Comparison of ENCODE assay signal across 2 cellular contexts in the genomic region with DNA sequence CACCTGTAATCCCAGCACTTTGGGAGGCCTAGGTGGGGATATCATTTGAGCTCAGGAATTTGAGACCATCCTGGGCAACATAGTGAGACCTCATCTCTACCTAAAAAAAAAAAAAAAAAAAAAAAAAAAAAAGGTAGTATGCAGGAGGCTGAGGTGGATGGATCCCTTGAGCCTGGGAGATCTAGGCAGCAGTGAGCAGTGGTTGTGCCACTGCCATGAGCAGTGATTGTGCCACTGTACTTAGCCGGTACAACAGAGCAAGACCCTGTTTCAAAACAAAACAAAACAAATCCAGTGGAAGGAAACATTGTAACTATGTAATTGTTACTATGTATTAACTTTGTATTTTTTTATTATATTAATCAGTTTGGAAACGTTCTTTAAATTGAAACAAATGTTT.
TF ChIP-seq lines count a peak whose summit lies in the region.

No MANE protein-coding gene starts in this region.

TF ChIP-seq in HepG2, 621 proteins besides CTCF, POLR2A, EP300 and RAD21:
- TF ChIP-seq ZNF629 (CRISPR knock-in tag; conservative IDR thresholded peaks at IDR 0.05), result no peak
- TF ChIP-seq ZNF121 (CRISPR knock-in tag; IDR thresholded peaks at IDR 0.05), result peak; percentile 66; the same call in 1 of the 2 replicates

TF ChIP-seq in GM12878, 131 proteins besides CTCF, POLR2A, EP300 and RAD21:
- TF ChIP-seq MTA2 (IDR thresholded peaks at IDR 0.05; ENCODE audit: low read depth) (no peak), ESRRA (IDR thresholded peaks at IDR 0.05; ENCODE audit: low read length) (no peak), MEF2A (IDR thresholded peaks at IDR 0.05; ENCODE audit: insufficient read depth, low read depth, low read length) (no peak), SMAD5 (IDR thresholded peaks at IDR 0.05; ENCODE audit: low read depth) (no peak), WRNIP1 (IDR thresholded peaks at IDR 0.05; ENCODE audit: borderline replicate concordance, low read depth, low read length) (no peak), ZNF384 (IDR thresholded peaks at IDR 0.05; ENCODE audit: borderline replicate concordance, low read depth, low read length) (no peak), NFIC (IDR thresholded peaks at IDR 0.05; ENCODE audit: low read depth, low read length) (no peak), EED (IDR thresholded peaks at IDR 0.05; ENCODE audit: low read depth) (no peak), SPI1 (IDR thresholded peaks at IDR 0.05; ENCODE audit: borderline replicate concordance, insufficient read depth, low read depth, low read length) (no peak), E2F8 (IDR thresholded peaks at IDR 0.05; ENCODE audit: low read depth, partially characterized antibody) (no peak), RUNX3 (IDR thresholded peaks at IDR 0.05; ENCODE audit: low read length) (no peak), ETV6 (conservative IDR thresholded peaks at IDR 0.05 in 1 of 2, IDR thresholded peaks at IDR 0.05 in 1 of 2; ENCODE audit: borderline replicate concordance in 1 of 2, low read depth in 1 of 2) (no peak), HDAC6 (IDR thresholded peaks at IDR 0.05; ENCODE audit: unreplicated experiment) (no peak), HDGF (IDR thresholded peaks at IDR 0.05) (no peak), IRF4 (IDR thresholded peaks at IDR 0.05; ENCODE audit: low read depth, low read length) (no peak), CHD1 (IDR thresholded peaks at IDR 0.05; ENCODE audit: low read depth, low read length) (no peak), NR2C1 (IDR thresholded peaks at IDR 0.05) (no peak)
- TF ChIP-seq, protein P1, sequence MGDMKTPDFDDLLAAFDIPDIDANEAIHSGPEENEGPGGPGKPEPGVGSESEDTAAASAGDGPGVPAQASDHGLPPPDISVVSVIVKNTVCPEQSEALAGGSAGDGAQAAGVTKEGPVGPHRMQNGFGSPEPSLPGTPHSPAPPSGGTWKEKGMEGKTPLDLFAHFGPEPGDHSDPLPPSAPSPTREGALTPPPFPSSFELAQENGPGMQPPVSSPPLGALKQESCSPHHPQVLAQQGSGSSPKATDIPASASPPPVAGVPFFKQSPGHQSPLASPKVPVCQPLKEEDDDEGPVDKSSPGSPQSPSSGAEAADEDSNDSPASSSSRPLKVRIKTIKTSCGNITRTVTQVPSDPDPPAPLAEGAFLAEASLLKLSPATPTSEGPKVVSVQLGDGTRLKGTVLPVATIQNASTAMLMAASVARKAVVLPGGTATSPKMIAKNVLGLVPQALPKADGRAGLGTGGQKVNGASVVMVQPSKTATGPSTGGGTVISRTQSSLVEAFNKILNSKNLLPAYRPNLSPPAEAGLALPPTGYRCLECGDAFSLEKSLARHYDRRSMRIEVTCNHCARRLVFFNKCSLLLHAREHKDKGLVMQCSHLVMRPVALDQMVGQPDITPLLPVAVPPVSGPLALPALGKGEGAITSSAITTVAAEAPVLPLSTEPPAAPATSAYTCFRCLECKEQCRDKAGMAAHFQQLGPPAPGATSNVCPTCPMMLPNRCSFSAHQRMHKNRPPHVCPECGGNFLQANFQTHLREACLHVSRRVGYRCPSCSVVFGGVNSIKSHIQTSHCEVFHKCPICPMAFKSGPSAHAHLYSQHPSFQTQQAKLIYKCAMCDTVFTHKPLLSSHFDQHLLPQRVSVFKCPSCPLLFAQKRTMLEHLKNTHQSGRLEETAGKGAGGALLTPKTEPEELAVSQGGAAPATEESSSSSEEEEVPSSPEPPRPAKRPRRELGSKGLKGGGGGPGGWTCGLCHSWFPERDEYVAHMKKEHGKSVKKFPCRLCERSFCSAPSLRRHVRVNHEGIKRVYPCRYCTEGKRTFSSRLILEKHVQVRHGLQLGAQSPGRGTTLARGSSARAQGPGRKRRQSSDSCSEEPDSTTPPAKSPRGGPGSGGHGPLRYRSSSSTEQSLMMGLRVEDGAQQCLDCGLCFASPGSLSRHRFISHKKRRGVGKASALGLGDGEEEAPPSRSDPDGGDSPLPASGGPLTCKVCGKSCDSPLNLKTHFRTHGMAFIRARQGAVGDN (IDR thresholded peaks at IDR 0.05), result no peak
TF ChIP-seq in GM12878: peak in this region for 0.
